ENCODE assay signal across 16 cellular contexts in genomic region chr9:92600075-92600741, GRCh38.
DNase-seq lines count a peak whose midpoint lies in the region; ATAC-seq and TF ChIP-seq lines count a peak whose summit lies in the region.
"Had no signal": no experiment of that assay in that cellular context is flagged by ENCODE, and none has a peak within 500 bp of the region (broad histone marks: within the 10 kb centered on the region; RNA-seq: fewer than 3 reads in every experiment).

No MANE protein-coding gene starts in this region.

- H3K4me3 ChIP-seq in RWPE2 (ENCODE audit: severe bottlenecking) (no peak overlapping the region), lung (no peak overlapping the region), suprapubic skin (peak overlapping the region; percentile 31)

- DNase-seq in RWPE2 (ENCODE audit: low spot score) (no peak), lung (ENCODE audit: low spot score) (no peak), suprapubic skin (ENCODE audit: low spot score in 2 of 2) (no peak), GM13976 (ENCODE audit: low spot score) (no peak)
- DNase-seq: activated CD4-positive, alpha-beta T cell treated with anti-CD3 and anti-CD28 coated beads, Interleukin-2, amount 50 U/mL, for 1 hour; C1 segment of cervical spinal cord; hippocampal formation; NCI-H1694 treated with DMSO at 0.1 percent for 48 hours; NCI-H69; stimulated activated CD4-positive, alpha-beta T cell treated with anti-CD3 and anti-CD28 coated beads, Interleukin-4, amount 100 ng/mL, for 1 hour; T-helper 9 cell had no signal

- H3K4me1 ChIP-seq in RWPE2 (ENCODE audit: insufficient read depth, poor library complexity, severe bottlenecking) (no peaks in the 10 kb centered on the region), lung (ENCODE audit: control insufficient read depth in 2 of 2, insufficient read depth in 2 of 2, low read length in 2 of 2) (peaks cover 0 to 11% of the 10 kb centered on the region in 2 donors), suprapubic skin (peaks cover 53% of the 10 kb centered on the region)
- H3K4me1 ChIP-seq: parathyroid adenoma had no signal

- no peak for TF ChIP-seq POLR2A in suprapubic skin (IDR thresholded peaks at IDR 0.05)

- TF ChIP-seq EP300 in suprapubic skin (IDR thresholded peaks at IDR 0.05) = no peak

- H3K9me3 ChIP-seq in RWPE2 (ENCODE audit: severe bottlenecking) (no peaks in the 10 kb centered on the region), lung (ENCODE audit: control insufficient read depth in 2 of 2, insufficient read depth in 1 of 2, low read length in 1 of 2) (peaks cover 0 to 9% of the 10 kb centered on the region in 2 donors), suprapubic skin (no peaks in the 10 kb centered on the region)

- ATAC-seq in RWPE2 (ENCODE audit: low read depth) = peak; percentile 45; the same call in 1 of the 3 replicates
- ATAC-seq in esophagus mucosa = peak; percentile 57
- no peak for ATAC-seq in lung (ENCODE audit: insufficient read depth, low FRiP score)
- ATAC-seq in HG02588 (IDR thresholded peaks at IDR 0.05; ENCODE audit: unreplicated experiment) = no peak
- no peak for ATAC-seq in HG03432 (IDR thresholded peaks at IDR 0.05; ENCODE audit: unreplicated experiment)
- ATAC-seq in GM21381 (IDR thresholded peaks at IDR 0.05; ENCODE audit: unreplicated experiment) = no peak

- no peaks in the 10 kb centered on the region for H3K36me3 ChIP-seq in RWPE2 (ENCODE audit: low read depth)
- no peaks in the 10 kb centered on the region for H3K36me3 ChIP-seq in lung (ENCODE audit: control insufficient read depth in 2 of 2, insufficient read depth in 2 of 2, low read length in 2 of 2)
- no peaks in the 10 kb centered on the region for H3K36me3 ChIP-seq in suprapubic skin

- WGBS in lung, 2 donors = 77 to 86% methylated on average over 6 of the region's 6 CpGs
- WGBS in suprapubic skin = 51% methylated on average over 6 of the region's 6 CpGs

- no peak overlapping the region for H3K27ac ChIP-seq in RWPE2 (ENCODE audit: poor library complexity, severe bottlenecking)
- H3K27ac ChIP-seq in lung (ENCODE audit: low read depth in 1 of 2, low read length in 1 of 2) = peak overlapping the region; percentile 53 to 56
- peak overlapping the region; percentile 90 for H3K27ac ChIP-seq in suprapubic skin

- TF ChIP-seq CTCF in RWPE2 (IDR thresholded peaks at IDR 0.05; ENCODE audit: poor library complexity, severe bottlenecking) (no peak), lung (IDR thresholded peaks at IDR 0.05; ENCODE audit: control extremely low read depth, extremely low read depth) (no peak), suprapubic skin (IDR thresholded peaks at IDR 0.05) (no peak), GM13976 (IDR thresholded peaks at IDR 0.05; ENCODE audit: borderline replicate concordance, control extremely low read depth, extremely low read depth, insufficient read depth, missing control alignments) (no peak)

- H3K27me3 ChIP-seq in RWPE2 (ENCODE audit: insufficient read depth, poor library complexity, severe bottlenecking) (no peaks in the 10 kb centered on the region), lung (ENCODE audit: control insufficient read depth, insufficient read depth) (no peaks in the 10 kb centered on the region), suprapubic skin (no peaks in the 10 kb centered on the region)

- in situ Hi-C loops in GM13976 (cut with MboI; ENCODE audit: low sequenced_read_pairs, unreplicated experiment) = no loop called here

Comparison
In these comparisons a context has a peak if more than half of its experiments do, and no peak if none do; other contexts are left out.
1. ATAC-seq: peak in RWPE2 (single experiment) and esophagus mucosa (single experiment); none in lung (single experiment), HG02588 (single experiment), HG03432 (single experiment) and GM21381 (single experiment).